ENCODE assay signal across 8 cellular contexts in the genomic region with DNA sequence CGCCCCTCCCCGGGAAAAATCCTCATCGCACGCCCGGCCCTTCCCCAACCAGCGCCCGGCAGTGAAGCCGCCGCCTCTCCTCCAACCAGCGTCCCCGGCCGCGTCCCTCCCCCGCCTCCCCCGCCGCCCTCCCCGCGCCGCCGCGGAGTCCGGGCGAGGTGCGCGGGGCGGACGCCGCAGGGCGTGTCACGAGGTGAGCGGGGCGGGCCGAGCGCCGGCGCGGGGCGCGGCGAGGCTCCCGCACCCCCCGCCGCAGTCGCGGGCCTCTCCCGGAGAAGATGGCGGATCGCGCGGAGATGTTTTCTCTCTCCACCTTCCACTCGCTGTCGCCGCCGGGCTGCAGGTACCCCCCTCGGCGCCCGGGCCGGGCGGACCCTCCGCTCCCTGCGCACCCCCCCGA. TPM values are rescaled to one million over a fixed set of nuclear protein-coding genes. Genes with fewer than 3 reads are reported as not detected.
DNase-seq lines count a peak whose midpoint lies in the region; ATAC-seq lines count a peak whose summit lies in the region.

TSS of gene MAPK8IP2 (plus strand) at position 253 of the 400 bp plus-strand sequence. CDS start at position 279, 26 bp downstream.

- H3K4me1 Mint-ChIP-seq in T-helper 2 cell treated with Interferon-gamma antibody and Interleukin-4, amounts not matched to agents 5 μg/mL and 100 μg/mL, for 36 hours (ENCODE audit: low read depth) = no peaks in the 10 kb centered on the region
- peaks cover 10 to 17% (median 10%) of the 10 kb centered on the region in 3 donors for H3K4me1 Mint-ChIP-seq in T-cell

- peak within 1 kb of the TSS; percentile 23 for H3K4me3 ChIP-seq in skeletal muscle cell (ENCODE audit: low read depth, low read length)

- H3K27ac Mint-ChIP-seq in T-helper 2 cell treated with Interferon-gamma antibody and Interleukin-4, amounts not matched to agents 5 μg/mL and 100 μg/mL, for 36 hours = no peak within 1 kb of the TSS
- H3K27ac Mint-ChIP-seq in T-cell = peak within 1 kb of the TSS in 1 of 2 donors; percentile 31

- CTCF ChIA-PET in T-cell (lab: Charles Lee) = interaction anchor here in 1 of 2 donors (0.9 kb wide), 1 partner anchor 24 kb away, joined by 3 read pairs; no protein-coding TSS in a partner anchor

- ATAC-seq in T-cell (replicated peaks in 1 of 4) (peak in 3 of 4 experiments; percentile 37 to 54 (median 51)), GM18870 (IDR thresholded peaks at IDR 0.05; ENCODE audit: unreplicated experiment) (no peak), HG03108 (IDR thresholded peaks at IDR 0.05; ENCODE audit: unreplicated experiment) (no peak)

- H3K36me3 Mint-ChIP-seq in T-helper 2 cell treated with Interferon-gamma antibody and Interleukin-4, amounts not matched to agents 5 μg/mL and 100 μg/mL, for 36 hours (ENCODE audit: low read depth) = no peaks in the 10 kb centered on the region
- peaks cover 14% of the 10 kb centered on the region for H3K36me3 Mint-ChIP-seq in T-cell

- peak within 1 kb of the TSS; percentile 38 for H3K4me3 Mint-ChIP-seq in T-helper 2 cell treated with Interferon-gamma antibody and Interleukin-4, amounts not matched to agents 5 μg/mL and 100 μg/mL, for 36 hours
- H3K4me3 Mint-ChIP-seq in T-cell = peak within 1 kb of the TSS; percentile 69 to 70 (median 69)

- no peak for DNase-seq in T-helper 2 cell treated with Interferon-gamma antibody and Interleukin-4, amounts not matched to agents 5 μg/mL and 100 μg/mL, for 36 hours (ENCODE audit: low spot score)
- DNase-seq in T-helper 2 cell (no peak), T-cell (no peak), germinal center (ENCODE audit: low spot score) (peak; percentile 38), skeletal muscle cell (ENCODE audit: low read depth) (no peak)
- no peak for DNase-seq in stimulated activated naive CD4-positive, alpha-beta T cell (lab: John Stamatoyannopoulos, UW)

- no peaks in the 10 kb centered on the region for H3K9me3 Mint-ChIP-seq in T-helper 2 cell treated with Interferon-gamma antibody and Interleukin-4, amounts not matched to agents 5 μg/mL and 100 μg/mL, for 36 hours
- H3K9me3 Mint-ChIP-seq in T-cell = no peaks in the 10 kb centered on the region

- POLR2A ChIA-PET in T-cell (lab: Charles Lee) = no interaction called here

- peaks cover 37% of the 10 kb centered on the region for H3K27me3 Mint-ChIP-seq in T-helper 2 cell treated with Interferon-gamma antibody and Interleukin-4, amounts not matched to agents 5 μg/mL and 100 μg/mL, for 36 hours (ENCODE audit: low read depth)
- peaks cover 21 to 42% of the 10 kb centered on the region in 2 donors for H3K27me3 Mint-ChIP-seq in T-cell

RNA-seq across cellular contexts. Expression of gene MAPK8IP2, which starts in this region (rescaled TPM):
- under 1 TPM; 0.13 to 0.55 (median 0.39) TPM for total RNA-seq in T-cell

Comparison
In these comparisons a context has a peak if more than half of its experiments do, and no peak if none do; other contexts are left out.
1. Peak in ATAC-seq in T-cell; RNA of the gene not detected or under 1 TPM.